ENCODE assay signal across 8 cellular contexts in the genomic region with DNA sequence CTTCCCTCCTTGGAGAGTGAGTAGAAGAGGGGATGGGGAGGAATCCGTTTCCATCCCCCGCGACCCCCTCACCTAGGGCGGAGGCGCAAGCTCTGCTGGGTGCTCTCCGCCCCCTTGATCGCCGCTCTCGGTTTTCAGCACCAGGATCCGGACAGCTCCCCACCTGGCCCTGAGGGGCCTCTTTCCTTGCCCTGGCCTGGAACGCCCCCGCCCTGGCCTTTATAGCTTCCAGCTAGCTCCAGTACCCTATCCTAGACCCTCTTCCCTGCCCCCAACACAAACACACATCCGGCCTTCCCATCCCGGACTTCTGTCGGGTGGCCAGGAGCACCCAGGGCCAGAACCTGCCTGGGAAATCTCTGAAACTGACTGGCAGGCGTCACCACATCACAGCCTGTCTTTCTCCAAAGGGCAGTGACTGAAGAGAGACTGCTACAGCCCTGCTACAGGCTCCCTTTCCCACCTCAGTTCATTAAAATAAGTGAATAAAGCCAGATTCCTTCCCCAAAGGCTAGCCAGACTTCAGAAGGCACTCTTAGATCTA.
DNase-seq lines count a peak whose midpoint lies in the region; ATAC-seq and TF ChIP-seq lines count a peak whose summit lies in the region.
"Had no signal": no experiment of that assay in that cellular context is flagged by ENCODE, and none has a peak within 500 bp of the region (broad histone marks: within the 10 kb centered on the region; RNA-seq: fewer than 3 reads in every experiment).

No MANE protein-coding gene starts in this region.

- CTCF ChIA-PET in GM10248 (lab: Yijun Ruan, JAX), result interaction anchor here (2.2 kb wide), 1 partner anchor 40 kb away, joined by 5 read pairs; no protein-coding TSS in a partner anchor
- CTCF ChIA-PET in RWPE1 (lab: Yijun Ruan, JAX), result interaction anchor here (1.1 kb wide), 1 partner anchor 34 kb away, joined by 4 read pairs; no protein-coding TSS in a partner anchor
- CTCF ChIA-PET in PC-3 (lab: Charles Lee), result no interaction called here

- H2AFZ ChIP-seq in PC-3 (ENCODE audit: low read length), result no peak overlapping the region

- H3K9me3 Mint-ChIP-seq in osteocyte (ENCODE audit: unreplicated experiment), result no peaks in the 10 kb centered on the region

- peak; percentile 48 for DNase-seq in GM10248 (ENCODE audit: extremely low spot score)
- DNase-seq in RWPE1 (ENCODE audit: low spot score), result peak; percentile 31
- peak; percentile 15 for DNase-seq in fibroblast of pulmonary artery (ENCODE audit: low read depth)
- DNase-seq in osteocyte (ENCODE audit: extremely low spot score, unreplicated experiment), result no peak
- DNase-seq in PC-3, result no peak
- DNase-seq: KG1 had no signal

- H3K36me3 Mint-ChIP-seq in osteocyte (ENCODE audit: unreplicated experiment), result no peaks in the 10 kb centered on the region

- no peaks in the 10 kb centered on the region for H3K79me2 ChIP-seq in PC-3 (ENCODE audit: low read length)

- H3K27me3 ChIP-seq in PC-3 (ENCODE audit: low read length), result peaks cover 19% of the 10 kb centered on the region

- no peaks in the 10 kb centered on the region for H3K9me3 ChIP-seq in PC-3 (ENCODE audit: low read length)

- no peak overlapping the region for H3K27ac Mint-ChIP-seq in osteocyte (ENCODE audit: unreplicated experiment)

- peaks cover 76% of the 10 kb centered on the region for H3K27me3 Mint-ChIP-seq in osteocyte (ENCODE audit: unreplicated experiment)

- POLR2A ChIA-PET in GM10248 (lab: Yijun Ruan, JAX), result no interaction called here
- POLR2A ChIA-PET in RWPE1 (lab: Yijun Ruan, JAX; ENCODE audit: low non-redundant PET), result no interaction called here
- POLR2A ChIA-PET in PC-3 (lab: Charles Lee; ENCODE audit: unreplicated experiment), result no interaction called here

- peak overlapping the region; percentile 67 for H3K4me3 Mint-ChIP-seq in osteocyte (ENCODE audit: unreplicated experiment)

- no peak for ATAC-seq in PC-3
- ATAC-seq in GM21515 (IDR thresholded peaks at IDR 0.05; ENCODE audit: unreplicated experiment), result no peak
- no peak for ATAC-seq in GM21737 (IDR thresholded peaks at IDR 0.05; ENCODE audit: unreplicated experiment)

- H3K4me1 Mint-ChIP-seq in osteocyte (ENCODE audit: unreplicated experiment), result peaks cover 16% of the 10 kb centered on the region

- TF ChIP-seq CTCF in GM10248 (IDR thresholded peaks at IDR 0.05; ENCODE audit: control extremely low read depth, extremely low read depth, low read depth, missing control alignments) (no peak), RWPE1 (conservative IDR thresholded peaks at IDR 0.05; ENCODE audit: low read depth) (no peak), fibroblast of pulmonary artery (IDR thresholded peaks at IDR 0.05; ENCODE audit: low read length, missing control alignments) (no peak), osteocyte (IDR thresholded peaks at IDR 0.05) (no peak), PC-3 (conservative IDR thresholded peaks at IDR 0.05; ENCODE audit: low read depth, low read length) (no peak)

- H3K9me2 ChIP-seq in PC-3 (replicated peaks; ENCODE audit: low read length), result no peaks in the 10 kb centered on the region

- H4K20me1 ChIP-seq in PC-3 (ENCODE audit: low read length), result no peaks in the 10 kb centered on the region

- H3K27ac ChIP-seq in RWPE1, result no peak overlapping the region
- H3K27ac ChIP-seq in PC-3 (ENCODE audit: low read length), result no peak overlapping the region

- no peaks in the 10 kb centered on the region for H3F3A ChIP-seq in PC-3 (ENCODE audit: low read length, unreplicated experiment)

- no peak overlapping the region for H3K4me2 ChIP-seq in PC-3 (ENCODE audit: low read length)

- H3K36me3 ChIP-seq in PC-3 (ENCODE audit: low read depth, low read length), result no peaks in the 10 kb centered on the region

- H3K9ac ChIP-seq in PC-3 (ENCODE audit: low read length), result no peak overlapping the region

- intact Hi-C loops in PC-3 (cut with micrococcal nuclease), result no loop called here

- peaks cover 18% of the 10 kb centered on the region for H3K4me1 ChIP-seq in PC-3 (ENCODE audit: insufficient read depth, low read length)

- H3K4me3 ChIP-seq in fibroblast of pulmonary artery (replicated peaks; ENCODE audit: low read depth, low read length), result no peak overlapping the region
- no peak overlapping the region for H3K4me3 ChIP-seq in PC-3 (ENCODE audit: low read length)

- no TSS peak for BruUV-seq in PC-3 (replicated peaks; lab: Mats Ljungman, UMichigan)

Comparison
In these comparisons a context has a peak if more than half of its experiments do, and no peak if none do; other contexts are left out.
1. DNase-seq: peak in GM10248 (single experiment), RWPE1 (single experiment) and fibroblast of pulmonary artery (single experiment); none in osteocyte (single experiment) and PC-3 (single experiment).